In the genomic region with DNA sequence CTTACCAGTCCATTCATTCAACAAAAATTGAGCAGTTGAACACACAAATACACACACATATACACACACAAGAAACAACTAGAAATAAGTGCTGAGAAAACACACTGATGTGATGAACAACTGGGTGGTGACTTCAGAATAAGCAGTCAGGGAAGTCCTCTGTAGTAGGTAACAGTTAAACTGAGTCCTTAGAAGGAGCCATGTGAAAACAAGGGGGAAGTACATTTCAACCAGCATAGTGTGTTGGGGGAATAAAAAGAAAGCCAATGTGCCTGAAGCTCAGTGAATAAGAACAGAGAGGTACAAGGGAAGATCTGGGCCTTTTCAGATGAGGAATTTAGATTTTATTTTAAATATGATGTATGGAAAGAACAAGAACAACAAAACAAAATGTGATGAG, we compare ENCODE assay signal across 24 cellular contexts. TPM values are rescaled to one million over a fixed set of nuclear protein-coding genes. Genes with fewer than 3 reads are reported as not detected.
A peak's percentile ranks its signal among the peaks of the same experiment; 100 is the strongest.
DNase-seq lines count a peak whose midpoint lies in the region; ATAC-seq and TF ChIP-seq lines count a peak whose summit lies in the region.
"Had no signal": no experiment of that assay in that cellular context is flagged by ENCODE, and none has a peak within 500 bp of the region (broad histone marks: within the 10 kb centered on the region; RNA-seq: fewer than 3 reads in every experiment).

No MANE protein-coding gene starts in this region.

- H3K27ac ChIP-seq in OCI-LY1 (ENCODE audit: low read depth, low read length, poor library complexity, severe bottlenecking) (peak overlapping the region; percentile 47), neural progenitor cell (peak overlapping the region; percentile 32), brain microvascular endothelial cell (no peak overlapping the region), tibial artery (no peak overlapping the region), spleen (peak overlapping the region in 2 of 8 donors; percentile 12 to 21)
- H3K27ac ChIP-seq: breast epithelium, psoas muscle, transverse colon had no signal

- H3K27ac Mint-ChIP-seq in T-helper 1 cell treated with Interleukin-12 subunit alpha and Interleukin-12 subunit beta and Interleukin-4 antibody, amounts not matched to agents 30 μg/mL and 1 μg/mL, for 36 hours, result peak overlapping the region; percentile 14
- H3K27ac Mint-ChIP-seq in neural progenitor cell, result no peak overlapping the region
- H3K27ac Mint-ChIP-seq: activated CD8-positive, alpha-beta memory T cell treated with anti-CD3 and anti-CD28 coated beads, Interleukin-2, amount 10 ng/mL, durations not matched to agents 7 days and 5 days had no signal

- DNase-seq in T-helper 1 cell (no peak), neural progenitor cell (ENCODE audit: low spot score) (no peak), brain microvascular endothelial cell (no peak), tibial artery (no peak), spleen (no peak)
- DNase-seq: 8988T; activated CD4-positive, alpha-beta T cell treated with anti-CD3 and anti-CD28 coated beads for 1 hour; activated CD8-positive, alpha-beta memory T cell treated with anti-CD3 and anti-CD28 coated beads, Interleukin-2, amount 10 ng/mL, durations not matched to agents 7 days and 5 days; AML-193; H7; KG1; mammary epithelial cell; NCI-H1048; NCI-H187 treated with DMSO at 0.1 percent for 48 hours; OCI-M1; psoas muscle; Right ventricle myocardium superior; stimulated activated CD4-positive, alpha-beta T cell treated with anti-CD3 and anti-CD28 coated beads, Interleukin-1b, Interleukin-23, amount 100 ng/mL, for 48 hours; SW 1271; transverse colon had no signal

- no peak overlapping the region for H3K4me3 ChIP-seq in OCI-LY1 (ENCODE audit: low read depth, low read length, poor library complexity, severe bottlenecking)
- H3K4me3 ChIP-seq in neural progenitor cell, result no peak overlapping the region
- no peak overlapping the region for H3K4me3 ChIP-seq in brain microvascular endothelial cell (ENCODE audit: low read depth, low read length)
- H3K4me3 ChIP-seq in tibial artery, result no peak overlapping the region
- no peak overlapping the region for H3K4me3 ChIP-seq in spleen
- H3K4me3 ChIP-seq: breast epithelium, psoas muscle, transverse colon had no signal

- H3K9ac ChIP-seq in OCI-LY1 (ENCODE audit: low read length) (no peak overlapping the region), neural progenitor cell (no peak overlapping the region)

- H3K9me3 ChIP-seq in OCI-LY1 (ENCODE audit: low read length), result 0 out of 2 replicates have a peak, but pooled peaks cover 3% of the 10 kb centered on the region
- no peaks in the 10 kb centered on the region for H3K9me3 ChIP-seq in neural progenitor cell (ENCODE audit: low read depth)
- H3K9me3 ChIP-seq in tibial artery, result no peaks in the 10 kb centered on the region
- H3K9me3 ChIP-seq in spleen, result no peaks in the 10 kb centered on the region
- H3K9me3 ChIP-seq: breast epithelium, psoas muscle, transverse colon had no signal

- H3K4me1 Mint-ChIP-seq in T-helper 1 cell treated with Interleukin-12 subunit alpha and Interleukin-12 subunit beta and Interleukin-4 antibody, amounts not matched to agents 30 μg/mL and 1 μg/mL, for 36 hours (ENCODE audit: low read depth), result peaks cover 59% of the 10 kb centered on the region
- peaks cover 12% of the 10 kb centered on the region for H3K4me1 Mint-ChIP-seq in neural progenitor cell

- ATAC-seq in HG02588 (IDR thresholded peaks at IDR 0.05; ENCODE audit: unreplicated experiment), result peak; percentile 58
- ATAC-seq: activated CD8-positive, alpha-beta memory T cell treated with anti-CD3 and anti-CD28 coated beads, Interleukin-2, amount 10 ng/mL, durations not matched to agents 7 days and 5 days; psoas muscle had no signal

- no peak for TF ChIP-seq CTCF in OCI-LY1 (IDR thresholded peaks at IDR 0.05; ENCODE audit: low read length)
- TF ChIP-seq CTCF in neural progenitor cell (IDR thresholded peaks at IDR 0.05), result no peak
- no peak for TF ChIP-seq CTCF in brain microvascular endothelial cell (IDR thresholded peaks at IDR 0.05; ENCODE audit: low read depth, low read length, missing control alignments)
- TF ChIP-seq CTCF in tibial artery (IDR thresholded peaks at IDR 0.05), result no peak
- no peak for TF ChIP-seq CTCF in spleen (IDR thresholded peaks at IDR 0.05 in 8 of 11, conservative IDR thresholded peaks at IDR 0.05 in 3 of 11)

- no peaks in the 10 kb centered on the region for H3K9me2 ChIP-seq in OCI-LY1 (ENCODE audit: low read depth, low read length)

- peaks cover 50% of the 10 kb centered on the region for H3K4me1 ChIP-seq in OCI-LY1 (ENCODE audit: insufficient read depth, low read length, severe bottlenecking)
- peaks cover 29% of the 10 kb centered on the region for H3K4me1 ChIP-seq in neural progenitor cell
- no peaks in the 10 kb centered on the region for H3K4me1 ChIP-seq in tibial artery
- peaks cover 0 to 44% (median 12%) of the 10 kb centered on the region in 6 donors for H3K4me1 ChIP-seq in spleen
- H3K4me1 ChIP-seq: breast epithelium, psoas muscle had no signal

- H4K20me1 ChIP-seq in OCI-LY1 (ENCODE audit: insufficient read depth, low read length), result no peaks in the 10 kb centered on the region
- H4K20me1 ChIP-seq in neural progenitor cell (ENCODE audit: low read depth), result no peaks in the 10 kb centered on the region

- H3K27me3 Mint-ChIP-seq in T-helper 1 cell treated with Interleukin-12 subunit alpha and Interleukin-12 subunit beta and Interleukin-4 antibody, amounts not matched to agents 30 μg/mL and 1 μg/mL, for 36 hours (ENCODE audit: low read depth), result no peaks in the 10 kb centered on the region
- H3K27me3 Mint-ChIP-seq in neural progenitor cell (ENCODE audit: insufficient read depth, low read depth), result peaks cover 7% of the 10 kb centered on the region
- H3K27me3 Mint-ChIP-seq: activated CD8-positive, alpha-beta memory T cell treated with anti-CD3 and anti-CD28 coated beads, Interleukin-2, amount 10 ng/mL, durations not matched to agents 7 days and 5 days had no signal

- no peaks in the 10 kb centered on the region for H3K36me3 ChIP-seq in OCI-LY1 (ENCODE audit: insufficient read depth, low read length)
- H3K36me3 ChIP-seq in neural progenitor cell, result no peaks in the 10 kb centered on the region
- H3K36me3 ChIP-seq in brain microvascular endothelial cell (replicated peaks), result no peaks in the 10 kb centered on the region
- no peaks in the 10 kb centered on the region for H3K36me3 ChIP-seq in tibial artery
- H3K36me3 ChIP-seq in spleen, result no peaks in the 10 kb centered on the region
- H3K36me3 ChIP-seq: breast epithelium, transverse colon had no signal

- H2AFZ ChIP-seq in OCI-LY1 (ENCODE audit: low read length) (no peak overlapping the region), neural progenitor cell (replicated peaks) (no peak overlapping the region)

- no peak overlapping the region for H3K4me2 ChIP-seq in OCI-LY1 (ENCODE audit: low read length)
- peak overlapping the region; percentile 47 for H3K4me2 ChIP-seq in neural progenitor cell

- TF ChIP-seq POLR2A in spleen (IDR thresholded peaks at IDR 0.05), result no peak

- H3K9me3 Mint-ChIP-seq in T-helper 1 cell treated with Interleukin-12 subunit alpha and Interleukin-12 subunit beta and Interleukin-4 antibody, amounts not matched to agents 30 μg/mL and 1 μg/mL, for 36 hours, result no peaks in the 10 kb centered on the region
- H3K9me3 Mint-ChIP-seq in neural progenitor cell, result no peaks in the 10 kb centered on the region

- peaks cover 5% of the 10 kb centered on the region for H3K36me3 Mint-ChIP-seq in T-helper 1 cell treated with Interleukin-12 subunit alpha and Interleukin-12 subunit beta and Interleukin-4 antibody, amounts not matched to agents 30 μg/mL and 1 μg/mL, for 36 hours (ENCODE audit: low read depth)
- no peaks in the 10 kb centered on the region for H3K36me3 Mint-ChIP-seq in neural progenitor cell
- H3K36me3 Mint-ChIP-seq: activated CD8-positive, alpha-beta memory T cell treated with anti-CD3 and anti-CD28 coated beads, Interleukin-2, amount 10 ng/mL, durations not matched to agents 7 days and 5 days had no signal

- in situ Hi-C loops in brain microvascular endothelial cell (cut with HindIII; ENCODE audit: low pct_ligation_motif_present, low sequenced_read_pairs), result no loop called here

- H3K79me2 ChIP-seq in OCI-LY1 (ENCODE audit: insufficient read depth, low read length) (no peaks in the 10 kb centered on the region), neural progenitor cell (ENCODE audit: low read depth) (no peaks in the 10 kb centered on the region)

- no peak overlapping the region for H3K4me3 Mint-ChIP-seq in T-helper 1 cell treated with Interleukin-12 subunit alpha and Interleukin-12 subunit beta and Interleukin-4 antibody, amounts not matched to agents 30 μg/mL and 1 μg/mL, for 36 hours
- no peak overlapping the region for H3K4me3 Mint-ChIP-seq in neural progenitor cell
- H3K4me3 Mint-ChIP-seq: activated CD8-positive, alpha-beta memory T cell treated with anti-CD3 and anti-CD28 coated beads, Interleukin-2, amount 10 ng/mL, durations not matched to agents 7 days and 5 days had no signal

- H3K27me3 ChIP-seq in OCI-LY1 (ENCODE audit: insufficient read depth, low read length) (no peaks in the 10 kb centered on the region), neural progenitor cell (peaks cover 5% of the 10 kb centered on the region), brain microvascular endothelial cell (replicated peaks) (no peaks in the 10 kb centered on the region), tibial artery (no peaks in the 10 kb centered on the region), spleen (replicated peaks in 1 of 7) (no peaks in the 10 kb centered on the region)
- H3K27me3 ChIP-seq: breast epithelium, transverse colon had no signal

- H3F3A ChIP-seq in OCI-LY1 (ENCODE audit: insufficient read depth, low read length), result no peaks in the 10 kb centered on the region
- peaks cover 24% of the 10 kb centered on the region for H3F3A ChIP-seq in neural progenitor cell (ENCODE audit: low read depth)

- intact Hi-C loops in tibial artery (cut with DNase I; ENCODE audit: low total_unique reads), result no loop called here
- intact Hi-C loops in spleen (cut with DNase I; ENCODE audit: low total_unique reads), result no loop called here

RNA-seq across cellular contexts. Expression of a gene that starts 6.8 kb away (rescaled TPM):
- total RNA-seq in neural progenitor cell (ENCODE audit: low replicate concordance) (127 and 230 TPM in 2 replicates), spleen (100 to 1,000 TPM; 109 to 184 (median 161) TPM)
- 10 to 100 TPM; 51.3 to 92.7 (median 66.3) TPM for polyA plus RNA-seq in spleen

Comparison
In these comparisons a context has a peak if more than half of its experiments do, and no peak if none do; other contexts are left out.
1. H3K27ac ChIP-seq: peak in OCI-LY1 (single experiment) and neural progenitor cell (single experiment); none in brain microvascular endothelial cell (single experiment) and tibial artery (0 of 2).